15 cellular contexts compared by ENCODE assay signal in genomic region chr12:13691598-13691997, GRCh38.
DNase-seq lines count a peak whose midpoint lies in the region; ATAC-seq, FAIRE-seq and TF ChIP-seq lines count a peak whose summit lies in the region.
"Had no signal": no experiment of that assay in that cellular context is flagged by ENCODE, and none has a peak within 500 bp of the region (broad histone marks: within the 10 kb centered on the region; RNA-seq: fewer than 3 reads in every experiment).

No MANE protein-coding gene starts in this region.

- no peak for TF ChIP-seq POLR2A in GM12892 (IDR thresholded peaks at IDR 0.05; ENCODE audit: low read depth, low read length)

- ATAC-seq in HG02852 (IDR thresholded peaks at IDR 0.05; ENCODE audit: unreplicated experiment) (no peak), HG02571 (IDR thresholded peaks at IDR 0.05; ENCODE audit: unreplicated experiment) (no peak)

- peak; percentile 21 for FAIRE-seq in GM12892 (lab: Jason Lieb, UNC)
- FAIRE-seq: A204.1, GM19239, H1 had no signal

- peak; percentile 60 for DNase-seq in Ammon's horn (ENCODE audit: low spot score)
- DNase-seq in GM12892 (ENCODE audit: insufficient read length): no peak
- peak; percentile 27 for DNase-seq in middle frontal gyrus (ENCODE audit: extremely low spot score, low spot score)
- DNase-seq in superior temporal gyrus (ENCODE audit: extremely low spot score): peak; percentile 47
- DNase-seq: ACHN; Calu3; CD4-positive, alpha-beta T cell; DMS79 treated with DMSO at 0.1 percent for 48 hours; GF-D8; H9 had no signal
